ENCODE assay signal across 9 cellular contexts in genomic region chr4:151324124-151324448, GRCh38. TPM values are rescaled to one million over a fixed set of nuclear protein-coding genes. Genes with fewer than 3 reads are reported as not detected.
A peak's percentile ranks its signal among the peaks of the same experiment; 100 is the strongest.
DNase-seq lines count a peak whose midpoint lies in the region; ATAC-seq and TF ChIP-seq lines count a peak whose summit lies in the region.
"Had no signal": no experiment of that assay in that cellular context is flagged by ENCODE, and none has a peak within 500 bp of the region (broad histone marks: within the 10 kb centered on the region; RNA-seq: fewer than 3 reads in every experiment).

No MANE protein-coding gene starts in this region.

- H3K36me3 ChIP-seq in IMR-90 (ENCODE audit: control insufficient read depth, insufficient read depth, low read length) (no peaks in the 10 kb centered on the region), breast epithelium (no peaks in the 10 kb centered on the region), kidney epithelial cell (ENCODE audit: control insufficient read depth, insufficient read depth, low read length) (no peaks in the 10 kb centered on the region), spleen (no peaks in the 10 kb centered on the region)

- H2BK5ac ChIP-seq in IMR-90 (ENCODE audit: low read depth, low read length, poor library complexity, severe bottlenecking), result no peak overlapping the region

- peaks cover 43% of the 10 kb centered on the region for H3K27me3 Mint-ChIP-seq in activated naive CD4-positive, alpha-beta T cell treated with anti-CD3 and anti-CD28 coated beads, Interleukin-2, amount 10 ng/mL, durations not matched to agents 7 days and 5 days

- no peak overlapping the region for H3K23ac ChIP-seq in IMR-90 (ENCODE audit: low read depth, low read length)

- TF ChIP-seq POLR2A in IMR-90 (IDR thresholded peaks at IDR 0.05; ENCODE audit: low read depth, low read length) (no peak), breast epithelium (IDR thresholded peaks at IDR 0.05) (no peak), spleen (IDR thresholded peaks at IDR 0.05) (no peak)

- H3K4me2 ChIP-seq in IMR-90 (ENCODE audit: low read depth, low read length), result peak overlapping the region; percentile 66

- intact Hi-C loops in IMR-90 (cut with micrococcal nuclease), result loop anchor here (10.0 kb wide), 1 partner anchor 149 kb away; no protein-coding TSS in a partner anchor
- intact Hi-C loops in breast epithelium (cut with DNase I; ENCODE audit: low total_unique reads), result no loop called here
- intact Hi-C loops in spleen (cut with DNase I; ENCODE audit: low total_unique reads), result no loop called here

- H3K27ac Mint-ChIP-seq in activated naive CD4-positive, alpha-beta T cell treated with anti-CD3 and anti-CD28 coated beads, Interleukin-2, amount 10 ng/mL, durations not matched to agents 7 days and 5 days, result no peak overlapping the region
- H3K27ac Mint-ChIP-seq: stimulated activated memory B cell treated with anti-CD40 and anti-IgM and Interleukin-4, amounts not matched to agents 10 μg/mL and 1 μg/mL and 100 μg/mL, for 72 hours had no signal

- H4K20me1 ChIP-seq in IMR-90 (ENCODE audit: insufficient read depth, low read length), result no peaks in the 10 kb centered on the region

- no peak overlapping the region for H4K8ac ChIP-seq in IMR-90 (ENCODE audit: low read depth in 2 of 2, low read length in 2 of 2)

- no peak overlapping the region for H4K5ac ChIP-seq in IMR-90 (ENCODE audit: low read depth, low read length)

- no peaks in the 10 kb centered on the region for H3K9me3 Mint-ChIP-seq in activated naive CD4-positive, alpha-beta T cell treated with anti-CD3 and anti-CD28 coated beads, Interleukin-2, amount 10 ng/mL, durations not matched to agents 7 days and 5 days

- no peak overlapping the region for H3K9ac ChIP-seq in IMR-90 (ENCODE audit: low read depth, low read length)

- CTCF ChIA-PET in IMR-90 (lab: Yijun Ruan, JAX), result no interaction called here
- CTCF ChIA-PET in activated naive CD4-positive, alpha-beta T cell treated with anti-CD3 and anti-CD28 coated beads, Interleukin-2, amount 10 ng/mL, durations not matched to agents 7 days and 5 days (lab: Charles Lee), result no interaction called here

- H3K4me3 ChIP-seq in IMR-90 (ENCODE audit: insufficient read depth, low read depth, low read length) (no peak overlapping the region), breast epithelium (peak overlapping the region; percentile 70 to 86 (median 85)), kidney epithelial cell (ENCODE audit: low read depth, low read length) (peak overlapping the region; percentile 62), spleen (peak overlapping the region in 6 of 8 donors; percentile 41 to 74 (median 58))

- H3K79me1 ChIP-seq in IMR-90 (ENCODE audit: low read depth in 1 of 2, low read length in 2 of 2), result 0 out of 4 replicates have a peak, but pooled peaks cover 0 to 3% of the 10 kb centered on the region in 2 experiments

- no peaks in the 10 kb centered on the region for H3K9me3 ChIP-seq in IMR-90 (ENCODE audit: control insufficient read depth, insufficient read depth, low read length)
- H3K9me3 ChIP-seq in breast epithelium, result no peaks in the 10 kb centered on the region
- no peaks in the 10 kb centered on the region for H3K9me3 ChIP-seq in spleen

- no peak overlapping the region for H2AK9ac ChIP-seq in IMR-90 (replicated peaks; ENCODE audit: low read depth, low read length, poor library complexity)

- no peak for TF ChIP-seq RAD21 in IMR-90 (IDR thresholded peaks at IDR 0.05; ENCODE audit: low read length)

- H3K4me3 Mint-ChIP-seq in activated naive CD4-positive, alpha-beta T cell treated with anti-CD3 and anti-CD28 coated beads, Interleukin-2, amount 10 ng/mL, durations not matched to agents 7 days and 5 days, result no peak overlapping the region
- H3K4me3 Mint-ChIP-seq: stimulated activated memory B cell treated with anti-CD40 and anti-IgM and Interleukin-4, amounts not matched to agents 10 μg/mL and 1 μg/mL and 100 μg/mL, for 72 hours had no signal

- H3K27me3 ChIP-seq in IMR-90 (ENCODE audit: control insufficient read depth, insufficient read depth, low read length) (no peaks in the 10 kb centered on the region; the same call in 1 of the 2 replicates), breast epithelium (no peaks in the 10 kb centered on the region), kidney epithelial cell (ENCODE audit: control insufficient read depth, insufficient read depth, low read length) (no peaks in the 10 kb centered on the region), spleen (replicated peaks in 1 of 7) (peaks cover 0 to 47% (median 13%) of the 10 kb centered on the region in 7 donors)

- H2AK5ac ChIP-seq in IMR-90 (ENCODE audit: low read depth, low read length), result no peak overlapping the region

- peaks cover 10% of the 10 kb centered on the region for H3K4me1 Mint-ChIP-seq in activated naive CD4-positive, alpha-beta T cell treated with anti-CD3 and anti-CD28 coated beads, Interleukin-2, amount 10 ng/mL, durations not matched to agents 7 days and 5 days

- H2AFZ ChIP-seq in IMR-90 (replicated peaks; ENCODE audit: low read length, poor library complexity), result no peak overlapping the region

- no peak overlapping the region for H3K18ac ChIP-seq in IMR-90 (ENCODE audit: low read depth, low read length)

- WGBS in IMR-90 (ENCODE audit: extremely low coverage in 2 of 2, insufficient read length in 1 of 2), 2 experiments, result no CpG with 5 or more reads among the region's 4 CpGs
- WGBS in spleen, 5 donors, result 52 to 79% (median 77%) methylated on average over 4 of the region's 4 CpGs

- ATAC-seq in IMR-90 (ENCODE audit: low read depth) (no peak), GM19463 (IDR thresholded peaks at IDR 0.05; ENCODE audit: unreplicated experiment) (no peak)

- dilution Hi-C loops in IMR-90 (cut with HindIII; ENCODE audit: low sequenced_read_pairs, unreplicated experiment), result no loop called here

- no peak overlapping the region for H2BK15ac ChIP-seq in IMR-90 (ENCODE audit: low read depth, low read length)

- no peak overlapping the region for H3K27ac ChIP-seq in IMR-90 (ENCODE audit: insufficient read depth, low read length)
- peak overlapping the region; percentile 94 to 95 for H3K27ac ChIP-seq in breast epithelium
- peak overlapping the region in 5 of 8 donors; percentile 78 to 87 (median 80) for H3K27ac ChIP-seq in spleen

- H3K9me1 ChIP-seq in IMR-90 (ENCODE audit: insufficient read depth, low read length), result no peaks in the 10 kb centered on the region

- no peak for DNase-seq in IMR-90
- DNase-seq in breast epithelium (ENCODE audit: low spot score in 2 of 2), result no peak
- DNase-seq in kidney epithelial cell (ENCODE audit: low read depth), result no peak
- DNase-seq in spleen, result no peak
- no peak for DNase-seq in NK-92 treated with Interleukin-12 subunit alpha and Interleukin-12 subunit beta, amount 100 ng/mL, for 24 hours (lab: John Stamatoyannopoulos, UW)
- no peak for DNase-seq in activated gamma-delta T cell treated with Interleukin-2 at 50 U/mL for 16 hours
- DNase-seq in activated naive CD4-positive, alpha-beta T cell treated with anti-CD3 and anti-CD28 coated beads, Interleukin-2, amount 10 ng/mL, durations not matched to agents 7 days and 5 days, result no peak

- no peak overlapping the region for H2BK20ac ChIP-seq in IMR-90 (ENCODE audit: low read depth, low read length)

- no peaks in the 10 kb centered on the region for H3K4me1 ChIP-seq in IMR-90 (ENCODE audit: control insufficient read depth, insufficient read depth, low read length)
- no peaks in the 10 kb centered on the region for H3K4me1 ChIP-seq in breast epithelium
- H3K4me1 ChIP-seq in spleen, result peaks cover 0 to 27% (median 10%) of the 10 kb centered on the region in 6 donors

- BruUV-seq in IMR-90 (replicated peaks; lab: Mats Ljungman, UMichigan), result no TSS peak

- no peak overlapping the region for H3K56ac ChIP-seq in IMR-90 (ENCODE audit: extremely low read depth, insufficient read depth, low read length)

- no peak for TF ChIP-seq CTCF in IMR-90 (conservative IDR thresholded peaks at IDR 0.05; ENCODE audit: low read depth, low read length)
- no peak for TF ChIP-seq CTCF in breast epithelium (IDR thresholded peaks at IDR 0.05)
- TF ChIP-seq CTCF in kidney epithelial cell (IDR thresholded peaks at IDR 0.05; ENCODE audit: insufficient read depth, low read length, poor library complexity, severe bottlenecking), result no peak
- TF ChIP-seq CTCF in spleen (IDR thresholded peaks at IDR 0.05 in 8 of 11, conservative IDR thresholded peaks at IDR 0.05 in 3 of 11), result no peak

- POLR2A ChIA-PET in IMR-90 (lab: Charles Lee; ENCODE audit: unreplicated experiment), result interaction anchor here (0.6 kb wide), 1 partner anchor 810 kb away, joined by 3 read pairs; no protein-coding TSS in a partner anchor

- peaks cover 2% of the 10 kb centered on the region for H3K36me3 Mint-ChIP-seq in activated naive CD4-positive, alpha-beta T cell treated with anti-CD3 and anti-CD28 coated beads, Interleukin-2, amount 10 ng/mL, durations not matched to agents 7 days and 5 days
- H3K36me3 Mint-ChIP-seq: stimulated activated memory B cell treated with anti-CD40 and anti-IgM and Interleukin-4, amounts not matched to agents 10 μg/mL and 1 μg/mL and 100 μg/mL, for 72 hours had no signal

- no peak overlapping the region for H3K4ac ChIP-seq in IMR-90 (ENCODE audit: low read depth, low read length)

- no peak overlapping the region for H3K14ac ChIP-seq in IMR-90 (replicated peaks; ENCODE audit: low read depth, low read length)

- in situ Hi-C loops in IMR-90 (cut with MboI; ENCODE audit: low sequenced_read_pairs), result no loop called here

- H2BK120ac ChIP-seq in IMR-90 (ENCODE audit: low read depth, low read length), result no peak overlapping the region

- no peak overlapping the region for H4K91ac ChIP-seq in IMR-90 (ENCODE audit: insufficient read depth, low read depth, low read length)

RNA-seq across cellular contexts. Expression of gene SH3D19, which starts 1.3 kb away (rescaled TPM):
- total RNA-seq in IMR-90 (2012; rRNA removed) (27.2 and 29.7 TPM in 2 replicates), breast epithelium (100 to 1,000 TPM in 2 of 3 donors, 10 to 100 TPM in 1; 82.9 to 297 (median 113) TPM), kidney epithelial cell (23.0 and 26.0 TPM in 2 replicates), spleen (10 to 100 TPM; 12.3 to 33.3 (median 17.4) TPM)
- polyA plus RNA-seq in IMR-90 (2012; rRNA removed) (12.5 and 14.4 TPM in 2 replicates), spleen (1 to 10 TPM; 3.0 to 3.8 (median 3.5) TPM)
- polyA plus RNA-seq in IMR-90 (2012; cell fraction: cytosol; rRNA removed), result 4.0 and 12.4 TPM in 2 replicates
- 3.9 and 19.0 TPM in 2 replicates for polyA plus RNA-seq in IMR-90 (2012; cell fraction: nucleus; rRNA removed; ENCODE audit: low replicate concordance)

RNA-seq across cellular contexts. Expression of gene PRSS48, which starts 47.1 kb away (rescaled TPM):
- total RNA-seq in IMR-90 (2012; rRNA removed), result not detected in 2 replicates
- polyA plus RNA-seq in IMR-90 (2012; rRNA removed), result not detected in 2 replicates
- not detected in 2 replicates for polyA plus RNA-seq in IMR-90 (2012; cell fraction: cytosol; rRNA removed)
- polyA plus RNA-seq in IMR-90 (2012; cell fraction: nucleus; rRNA removed; ENCODE audit: low replicate concordance), result not detected in 2 replicates
- not detected for total RNA-seq in breast epithelium
- total RNA-seq in kidney epithelial cell, result not detected in 2 replicates
- not detected for total RNA-seq in spleen
- polyA plus RNA-seq in spleen, result not detected
